ENCODE assay signal across 8 cellular contexts in the genomic region with DNA sequence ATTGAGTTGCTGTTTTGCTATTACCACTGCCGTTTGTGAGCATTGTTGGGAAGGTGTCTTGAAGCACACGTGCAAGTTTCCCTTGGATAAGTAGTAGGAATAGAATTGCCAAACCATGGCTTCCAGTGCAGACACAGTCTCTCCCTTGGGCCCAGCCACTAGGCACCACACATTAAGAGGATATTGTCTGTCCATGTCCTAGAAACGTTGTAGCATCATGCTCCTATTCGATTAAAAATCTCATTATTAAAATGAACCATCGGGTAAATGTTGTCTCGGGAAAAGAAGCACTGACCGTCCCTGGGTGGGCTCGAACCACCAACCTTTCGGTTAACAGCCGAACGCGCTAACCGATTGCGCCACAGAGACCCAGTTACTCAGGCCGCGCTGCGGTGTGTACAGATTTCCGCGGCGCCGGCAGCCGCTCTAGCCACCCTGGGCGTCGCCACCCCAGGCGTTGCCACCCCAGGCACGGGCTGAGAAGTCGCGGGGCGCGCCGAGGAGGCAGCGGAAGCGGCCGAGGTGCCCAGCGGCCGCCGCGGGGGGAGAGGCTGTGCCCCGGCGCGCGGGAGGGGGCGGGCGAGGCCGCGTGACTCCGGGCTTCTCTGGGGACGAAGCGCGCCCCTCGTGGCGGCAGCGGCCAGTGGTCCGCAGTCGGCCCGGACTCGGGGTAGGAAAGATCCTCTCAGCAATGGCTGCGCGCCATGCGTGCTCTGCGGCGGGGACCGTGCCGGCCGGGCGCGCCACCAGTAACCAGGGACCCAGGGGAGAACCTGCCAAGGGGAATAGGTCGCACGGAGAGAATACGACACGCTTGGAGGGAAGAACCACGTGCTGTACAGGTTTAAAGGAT. TPM values are rescaled to one million over a fixed set of nuclear protein-coding genes. Genes with fewer than 3 reads are reported as not detected.
DNase-seq lines count a peak whose midpoint lies in the region; ATAC-seq, FAIRE-seq and TF ChIP-seq lines count a peak whose summit lies in the region.

No MANE protein-coding gene starts in this region.

- H3K9me3 Mint-ChIP-seq in T-helper 2 cell treated with Interferon-gamma antibody and Interleukin-4, amounts not matched to agents 5 μg/mL and 100 μg/mL, for 36 hours: no peaks in the 10 kb centered on the region

- DNase-seq in GM12892 (ENCODE audit: insufficient read length) (peak; percentile 86), NCI-H1694 treated with DMSO at 0.1 percent for 48 hours (lab: John Stamatoyannopoulos, UW) (peak; percentile 93), anterior cingulate cortex (lab: John Stamatoyannopoulos, UW) (peak; percentile 44 to 99 (median 84)), hepatic stellate cell (ENCODE audit: low spot score) (peak; percentile 86), renal cortical epithelial cell (ENCODE audit: low read depth) (peak; percentile 55), NCI-H1048 (lab: John Stamatoyannopoulos, UW) (no peak)
- DNase-seq in T-helper 2 cell treated with Interferon-gamma antibody and Interleukin-4, amounts not matched to agents 5 μg/mL and 100 μg/mL, for 36 hours (ENCODE audit: low spot score): peak; percentile 88

- peak; percentile 88 for ATAC-seq in HG02870 (IDR thresholded peaks at IDR 0.05; ENCODE audit: unreplicated experiment)

- peaks cover 19% of the 10 kb centered on the region for H3K4me1 Mint-ChIP-seq in T-helper 2 cell treated with Interferon-gamma antibody and Interleukin-4, amounts not matched to agents 5 μg/mL and 100 μg/mL, for 36 hours (ENCODE audit: low read depth)

- H3K27ac Mint-ChIP-seq in T-helper 2 cell treated with Interferon-gamma antibody and Interleukin-4, amounts not matched to agents 5 μg/mL and 100 μg/mL, for 36 hours: peak overlapping the region; percentile 77

- TF ChIP-seq POLR2A in GM12892 (IDR thresholded peaks at IDR 0.05; ENCODE audit: low read depth, low read length): peak; percentile 44; the same call in 1 of the 2 replicates

- peak; percentile 92 for FAIRE-seq in GM12892 (lab: Jason Lieb, UNC)

- no peaks in the 10 kb centered on the region for H3K36me3 Mint-ChIP-seq in T-helper 2 cell treated with Interferon-gamma antibody and Interleukin-4, amounts not matched to agents 5 μg/mL and 100 μg/mL, for 36 hours (ENCODE audit: low read depth)

- H3K4me3 Mint-ChIP-seq in T-helper 2 cell treated with Interferon-gamma antibody and Interleukin-4, amounts not matched to agents 5 μg/mL and 100 μg/mL, for 36 hours: peak overlapping the region; percentile 85

- H3K27me3 Mint-ChIP-seq in T-helper 2 cell treated with Interferon-gamma antibody and Interleukin-4, amounts not matched to agents 5 μg/mL and 100 μg/mL, for 36 hours (ENCODE audit: low read depth): peaks cover 37% of the 10 kb centered on the region

RNA-seq across cellular contexts. Expression of gene USPL1, which starts 56.2 kb away (rescaled TPM):
- 9.3 TPM for polyA plus RNA-seq in GM12892 (2012; ENCODE audit: missing spikeins)
- 15.6 and 26.7 TPM in 2 replicates for total RNA-seq in renal cortical epithelial cell
